In the genomic region with DNA sequence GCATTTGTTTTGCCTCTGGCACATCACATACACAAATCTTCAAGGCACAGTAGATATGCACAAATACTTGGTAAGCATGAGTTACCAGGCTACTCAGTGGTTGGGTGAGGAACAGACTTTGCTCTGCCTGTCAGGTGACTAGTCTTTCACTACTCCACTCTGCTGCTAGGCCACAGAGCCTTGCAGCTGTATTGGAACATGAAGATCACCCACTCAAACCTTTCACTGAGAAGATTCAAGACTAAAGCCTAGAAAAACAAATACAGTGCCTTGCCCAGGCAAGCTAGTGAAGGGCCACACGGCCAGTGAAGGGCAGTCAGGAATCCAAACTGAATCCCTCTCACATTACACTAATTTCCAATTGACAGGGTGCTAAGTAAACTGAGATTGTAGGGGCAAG, we compare ENCODE assay signal across 11 cellular contexts. TPM values are rescaled to one million over a fixed set of nuclear protein-coding genes. Genes with fewer than 3 reads are reported as not detected.
A peak's percentile ranks its signal among the peaks of the same experiment; 100 is the strongest.
DNase-seq lines count a peak whose midpoint lies in the region; ATAC-seq, FAIRE-seq and TF ChIP-seq lines count a peak whose summit lies in the region.
"Had no signal": no experiment of that assay in that cellular context is flagged by ENCODE, and none has a peak within 500 bp of the region (broad histone marks: within the 10 kb centered on the region; RNA-seq: fewer than 3 reads in every experiment).

No MANE protein-coding gene starts in this region.

- TF ChIP-seq CTCF in MM.1S (IDR thresholded peaks at IDR 0.05; ENCODE audit: low read length) (no peak), lower leg skin (IDR thresholded peaks at IDR 0.05) (no peak)

- WGBS in lower leg skin, 2 donors: 58 to 80% methylated on average over 1 of the region's 1 CpG

- H3K9me2 ChIP-seq in MM.1S (replicated peaks; ENCODE audit: insufficient read depth, low read length): no peaks in the 10 kb centered on the region

- H3K4me2 ChIP-seq in MM.1S (ENCODE audit: low read depth, low read length): no peak overlapping the region

- H4K20me1 ChIP-seq in MM.1S (ENCODE audit: insufficient read depth, low read length): no peaks in the 10 kb centered on the region; the same call in 1 of the 2 replicates

- no peaks in the 10 kb centered on the region for H3K27me3 ChIP-seq in MM.1S (replicated peaks; ENCODE audit: insufficient read depth, low read length)
- H3K27me3 ChIP-seq: heart right ventricle had no signal

- ATAC-seq in GM19023 (IDR thresholded peaks at IDR 0.05; ENCODE audit: unreplicated experiment): peak; percentile 93

- no peak for TF ChIP-seq POLR2A in lower leg skin (IDR thresholded peaks at IDR 0.05)

- H3K9ac ChIP-seq in MM.1S (ENCODE audit: low read length): no peak overlapping the region

- DNase-seq in CD1c-positive myeloid dendritic cell (ENCODE audit: extremely low spot score) (peak; percentile 41), MM.1S (no peak), NCI-H128 (lab: John Stamatoyannopoulos, UW; ENCODE audit: unreplicated experiment) (no peak), globus pallidus (ENCODE audit: low spot score) (no peak), lower leg skin (ENCODE audit: low spot score in 2 of 2) (no peak)
- DNase-seq in activated CD4-positive, CD25-positive, alpha-beta regulatory T cell (lab: John Stamatoyannopoulos, UW): no peak
- DNase-seq: CD4-positive, CD25-positive, alpha-beta regulatory T cell; heart right ventricle; NCI-H526 treated with DMSO at 0.1 percent for 48 hours had no signal

- peaks cover 50% of the 10 kb centered on the region for H3K79me2 ChIP-seq in MM.1S (ENCODE audit: low read length)

- H2AFZ ChIP-seq in MM.1S (ENCODE audit: low read length): no peak overlapping the region

- H3K9me3 ChIP-seq in MM.1S (replicated peaks; ENCODE audit: insufficient read depth, low read length): no peaks in the 10 kb centered on the region

- no peak overlapping the region for H3K4me3 ChIP-seq in MM.1S (ENCODE audit: low read length)
- H3K4me3 ChIP-seq in lower leg skin (ENCODE audit: low read depth, poor library complexity, severe bottlenecking): no peak overlapping the region
- H3K4me3 ChIP-seq: heart right ventricle had no signal

- H3F3A ChIP-seq in MM.1S (ENCODE audit: insufficient read depth, low read length): no peaks in the 10 kb centered on the region

- intact Hi-C loops in lower leg skin (cut with DNase I; ENCODE audit: low total_unique reads): no loop called here

- peak; percentile 96 for FAIRE-seq in islet of Langerhans (lab: Jason Lieb, UNC)

- peaks cover 9% of the 10 kb centered on the region; the same call in 1 of the 2 replicates for H3K36me3 ChIP-seq in MM.1S (replicated peaks; ENCODE audit: insufficient read depth, low read length)

- H3K4me1 ChIP-seq in MM.1S (ENCODE audit: low read length): peaks cover 6% of the 10 kb centered on the region; the same call in 1 of the 2 replicates

- H3K27ac ChIP-seq in MM.1S (ENCODE audit: low read length): peak overlapping the region; percentile 21; the same call in 1 of the 2 replicates
- H3K27ac ChIP-seq: heart right ventricle had no signal

RNA-seq across cellular contexts. Expression of a gene that starts 47.0 kb away (rescaled TPM):
- 10 to 100 TPM in 3 of 4 donors, 1 to 10 TPM in 1; 9.4 to 13.2 (median 11.6) TPM for total RNA-seq in lower leg skin
